Comparison of ENCODE assay signal across 17 cellular contexts in genomic region chr2:99545622-99546021, GRCh38. TPM values are rescaled to one million over a fixed set of nuclear protein-coding genes. Genes with fewer than 3 reads are reported as not detected.
DNase-seq lines count a peak whose midpoint lies in the region; FAIRE-seq and TF ChIP-seq lines count a peak whose summit lies in the region.
"Had no signal": no experiment of that assay in that cellular context is flagged by ENCODE, and none has a peak within 500 bp of the region (broad histone marks: within the 10 kb centered on the region; RNA-seq: fewer than 3 reads in every experiment).

No MANE protein-coding gene starts in this region.

- H3K4me3 ChIP-seq in astrocyte (ENCODE audit: insufficient read depth, low read depth, low read length) (no peak overlapping the region), neural progenitor cell (no peak overlapping the region)
- H3K4me3 ChIP-seq: GM12878 had no signal

- no peaks in the 10 kb centered on the region for H3F3A ChIP-seq in neural progenitor cell (ENCODE audit: low read depth)

- H3K9ac ChIP-seq in astrocyte (ENCODE audit: low read length) (no peak overlapping the region), neural progenitor cell (no peak overlapping the region)

- H3K4me3 Mint-ChIP-seq in astrocyte (ENCODE audit: unreplicated experiment): no peak overlapping the region
- H3K4me3 Mint-ChIP-seq in neural progenitor cell: no peak overlapping the region

- peak; percentile 18 for DNase-seq in NCI-H748 (lab: John Stamatoyannopoulos, UW; ENCODE audit: unreplicated experiment)
- DNase-seq in NCI-H748 treated with DMSO at 0.1 percent for 48 hours (lab: John Stamatoyannopoulos, UW): no peak
- no peak for DNase-seq in astrocyte (ENCODE audit: low read depth)
- DNase-seq in neural progenitor cell (ENCODE audit: low spot score): peak; percentile 16
- DNase-seq in NCI-H774 (lab: John Stamatoyannopoulos, UW): no peak
- no peak for DNase-seq in putamen (ENCODE audit: low spot score)
- no peak for DNase-seq in RKO (ENCODE audit: low spot score)
- DNase-seq: GDM1, HCEC 1CT, Karpas-422, NCI-H1105, NCI-H2029, NCI-H446, NCI-H524 treated with DMSO at 0.1 percent for 48 hours had no signal

- FAIRE-seq in astrocyte (lab: Jason Lieb, UNC): no peak
- FAIRE-seq: GM12878, HepG2, RCC 7860 had no signal

- no peak for TF ChIP-seq CTCF in astrocyte (IDR thresholded peaks at IDR 0.05; ENCODE audit: insufficient read depth, low read depth, low read length)
- no peak for TF ChIP-seq CTCF in neural progenitor cell (IDR thresholded peaks at IDR 0.05)

- H2AFZ ChIP-seq in astrocyte (ENCODE audit: low read depth, low read length) (no peak overlapping the region), neural progenitor cell (replicated peaks) (no peak overlapping the region)

- H3K27me3 Mint-ChIP-seq in astrocyte (ENCODE audit: low read depth, unreplicated experiment) (no peaks in the 10 kb centered on the region), neural progenitor cell (ENCODE audit: insufficient read depth, low read depth) (peaks cover 3% of the 10 kb centered on the region)

- H4K20me1 ChIP-seq in astrocyte (ENCODE audit: insufficient read depth, low read length) (no peaks in the 10 kb centered on the region), neural progenitor cell (ENCODE audit: low read depth) (no peaks in the 10 kb centered on the region)

- H3K27ac Mint-ChIP-seq in astrocyte (ENCODE audit: unreplicated experiment): peak overlapping the region; percentile 38
- no peak overlapping the region for H3K27ac Mint-ChIP-seq in neural progenitor cell

- H3K4me2 ChIP-seq in astrocyte (ENCODE audit: low read length) (no peak overlapping the region), neural progenitor cell (no peak overlapping the region)

- H3K27me3 ChIP-seq in astrocyte (ENCODE audit: insufficient read depth, low read length): no peaks in the 10 kb centered on the region
- peaks cover 5% of the 10 kb centered on the region for H3K27me3 ChIP-seq in neural progenitor cell

- H3K36me3 ChIP-seq in astrocyte (ENCODE audit: insufficient read depth, low read length) (peaks cover 3% of the 10 kb centered on the region), neural progenitor cell (no peaks in the 10 kb centered on the region)

- H3K27ac ChIP-seq in astrocyte (ENCODE audit: low read depth, low read length) (no peak overlapping the region), neural progenitor cell (no peak overlapping the region)

- H3K9me3 ChIP-seq in astrocyte (ENCODE audit: insufficient read depth, low read depth, low read length) (no peaks in the 10 kb centered on the region), neural progenitor cell (ENCODE audit: low read depth) (no peaks in the 10 kb centered on the region)

- peaks cover 10% of the 10 kb centered on the region for H3K36me3 Mint-ChIP-seq in astrocyte (ENCODE audit: low read depth, unreplicated experiment)
- H3K36me3 Mint-ChIP-seq in neural progenitor cell: peaks cover 2% of the 10 kb centered on the region

- no peaks in the 10 kb centered on the region for H3K79me2 ChIP-seq in astrocyte (ENCODE audit: insufficient read depth, low read length)
- no peaks in the 10 kb centered on the region for H3K79me2 ChIP-seq in neural progenitor cell (ENCODE audit: low read depth)

- H3K4me1 ChIP-seq in astrocyte (ENCODE audit: insufficient read depth, low read length): no peaks in the 10 kb centered on the region
- peaks cover 9% of the 10 kb centered on the region for H3K4me1 ChIP-seq in neural progenitor cell

- H3K9me3 Mint-ChIP-seq in astrocyte (ENCODE audit: unreplicated experiment): no peaks in the 10 kb centered on the region
- peaks cover 2% of the 10 kb centered on the region for H3K9me3 Mint-ChIP-seq in neural progenitor cell

- H3K4me1 Mint-ChIP-seq in astrocyte (ENCODE audit: low read depth, unreplicated experiment) (peaks cover 13% of the 10 kb centered on the region), neural progenitor cell (peaks cover 23% of the 10 kb centered on the region)

RNA-seq across cellular contexts. Expression of gene REV1, which starts 55.8 kb away (rescaled TPM):
- 24.4 and 26.1 TPM in 2 replicates for total RNA-seq in astrocyte
- total RNA-seq in neural progenitor cell (ENCODE audit: low replicate concordance): 42.3 and 51.9 TPM in 2 replicates

Comparison
In these comparisons a context has a peak if more than half of its experiments do, and no peak if none do; other contexts are left out.
1. DNase-seq: peak in NCI-H748 (single experiment) and neural progenitor cell (single experiment); none in NCI-H748 treated with DMSO at 0.1 percent for 48 hours (single experiment), astrocyte (single experiment), NCI-H774 (single experiment), putamen (single experiment) and RKO (single experiment).